8 cellular contexts compared by ENCODE assay signal in the genomic region with DNA sequence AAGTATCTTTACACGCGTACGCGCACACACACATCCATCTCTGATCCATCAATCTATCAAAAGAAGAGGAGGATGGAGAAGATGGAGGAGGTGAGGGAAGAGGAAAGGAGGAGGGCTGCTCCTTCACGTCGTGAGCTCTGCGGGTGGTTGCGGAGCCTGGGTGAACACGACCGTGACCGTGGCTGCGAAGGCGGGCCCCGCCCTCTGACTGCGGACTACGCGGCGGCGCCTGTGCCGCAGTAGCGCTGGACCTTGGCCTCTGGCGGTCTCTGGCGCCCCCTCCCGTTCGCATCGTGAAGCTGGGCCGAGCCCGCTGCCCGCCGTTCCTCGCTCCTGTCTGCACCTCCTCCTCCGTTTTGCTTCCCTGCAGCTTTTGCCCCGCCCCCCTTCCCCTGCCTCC. TPM values are rescaled to one million over a fixed set of nuclear protein-coding genes. Genes with fewer than 3 reads are reported as not detected.
DNase-seq lines count a peak whose midpoint lies in the region; ATAC-seq, FAIRE-seq and TF ChIP-seq lines count a peak whose summit lies in the region.

No MANE protein-coding gene starts in this region.

- H3K9ac ChIP-seq in subcutaneous abdominal adipose tissue (ENCODE audit: low read length in 5 of 5), result no peak overlapping the region

- H2AFZ ChIP-seq in neuron (ENCODE audit: low read depth, low read length), result peak overlapping the region; percentile 46

- peak; percentile 47 for TF ChIP-seq CTCF in D721Med (IDR thresholded peaks at IDR 0.05; ENCODE audit: insufficient read depth, missing control alignments)
- TF ChIP-seq CTCF in foreskin keratinocyte (conservative IDR thresholded peaks at IDR 0.05), result peak; percentile 84

- H3K27me3 ChIP-seq in foreskin keratinocyte (no peaks in the 10 kb centered on the region), neuron (ENCODE audit: insufficient read depth, low read length) (peaks cover 10% of the 10 kb centered on the region), subcutaneous abdominal adipose tissue (ENCODE audit: control insufficient read depth in 5 of 5, insufficient read depth in 4 of 5, low read length in 5 of 5) (peaks cover 0 to 6% (median 0%) of the 10 kb centered on the region in 5 donors)

- H3K27ac ChIP-seq in foreskin keratinocyte (no peak overlapping the region), subcutaneous abdominal adipose tissue (ENCODE audit: low read depth, low read length) (no peak overlapping the region)

- peak overlapping the region; percentile 32 for H3K4me3 ChIP-seq in neuron (ENCODE audit: low read length)
- peak overlapping the region; percentile 29 to 64 (median 61) for H3K4me3 ChIP-seq in subcutaneous abdominal adipose tissue (ENCODE audit: low read depth in 1 of 5, low read length in 5 of 5)

- H3K4me1 ChIP-seq in foreskin keratinocyte (no peaks in the 10 kb centered on the region), neuron (ENCODE audit: insufficient read depth, low read length) (no peaks in the 10 kb centered on the region), subcutaneous abdominal adipose tissue (ENCODE audit: control insufficient read depth in 5 of 5, insufficient read depth in 5 of 5, low read length in 5 of 5) (peaks cover 0 to 5% (median 4%) of the 10 kb centered on the region in 5 donors)

- peak; percentile 57 for DNase-seq in D721Med (ENCODE audit: insufficient read length, low spot score)
- peak; percentile 54 to 60 for DNase-seq in Kasumi-1 (lab: John Stamatoyannopoulos, UW)
- peak; percentile 41 to 55 for DNase-seq in SHP77 (lab: John Stamatoyannopoulos, UW)
- DNase-seq in activated gamma-delta T cell treated with Interleukin-2 at 50 U/mL for 16 hours, result peak; percentile 75
- DNase-seq in foreskin keratinocyte, result peak in 1 of 2 donors; percentile 15

- peak; percentile 74 for ATAC-seq in GM21528 (IDR thresholded peaks at IDR 0.05; ENCODE audit: low FRiP score, unreplicated experiment)
- ATAC-seq in foreskin keratinocyte, result peak; percentile 90

- no peaks in the 10 kb centered on the region for H3K36me3 ChIP-seq in neuron (ENCODE audit: insufficient read depth, low read length)
- H3K36me3 ChIP-seq in subcutaneous abdominal adipose tissue (ENCODE audit: control insufficient read depth in 5 of 5, insufficient read depth in 5 of 5, low read length in 5 of 5), result no peaks in the 10 kb centered on the region

- FAIRE-seq in D721Med (lab: Jason Lieb, UNC), result peak; percentile 55

- peaks cover 2% of the 10 kb centered on the region for H3K9me3 ChIP-seq in neuron (ENCODE audit: low read length)
- H3K9me3 ChIP-seq in subcutaneous abdominal adipose tissue (ENCODE audit: control insufficient read depth in 5 of 5, low read length in 5 of 5), result peaks cover 0 to 18% (median 16%) of the 10 kb centered on the region in 5 donors

RNA-seq across cellular contexts. Expression of a gene that starts 37.7 kb away (rescaled TPM):
- 39.1 and 40.6 TPM in 2 replicates for total RNA-seq in foreskin keratinocyte
- polyA plus RNA-seq in foreskin keratinocyte, result 40.7 and 42.8 TPM in 2 replicates

RNA-seq across cellular contexts. Expression of a gene that starts 40.3 kb away (rescaled TPM):
- 6.2 and 6.8 TPM in 2 replicates for total RNA-seq in foreskin keratinocyte
- polyA plus RNA-seq in foreskin keratinocyte, result 0.78 and 1.1 TPM in 2 replicates

RNA-seq across cellular contexts. Expression of a gene that starts 58.9 kb away (rescaled TPM):
- total RNA-seq in foreskin keratinocyte, result 158 and 163 TPM in 2 replicates
- polyA plus RNA-seq in foreskin keratinocyte, result 231 and 234 TPM in 2 replicates
